22 cellular contexts compared by ENCODE assay signal in the genomic region with DNA sequence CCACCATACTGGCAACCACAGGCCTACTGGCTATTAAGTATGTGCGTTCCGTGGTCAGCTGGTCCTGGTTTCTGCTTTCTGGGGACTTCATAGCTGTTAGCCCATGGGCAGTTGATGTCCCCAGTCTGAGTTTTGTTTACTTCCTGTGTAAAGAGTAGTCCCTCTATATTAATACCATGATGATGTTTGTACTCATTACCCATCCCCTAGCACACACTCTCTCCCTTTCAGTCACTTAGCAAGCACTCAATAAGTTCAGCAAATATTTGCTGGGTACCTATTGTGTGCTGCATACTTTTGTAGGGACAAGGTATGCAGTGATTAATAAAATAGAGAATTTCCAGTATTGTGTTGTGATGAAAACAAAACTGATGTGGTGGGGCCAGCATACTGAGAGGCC. TPM values are rescaled to one million over a fixed set of nuclear protein-coding genes. Genes with fewer than 3 reads are reported as not detected.
A peak's percentile ranks its signal among the peaks of the same experiment; 100 is the strongest.
DNase-seq lines count a peak whose midpoint lies in the region; ATAC-seq, FAIRE-seq and TF ChIP-seq lines count a peak whose summit lies in the region.
"Had no signal": no experiment of that assay in that cellular context is flagged by ENCODE, and none has a peak within 500 bp of the region (broad histone marks: within the 10 kb centered on the region; RNA-seq: fewer than 3 reads in every experiment).

No MANE protein-coding gene starts in this region.

- no peak overlapping the region for H3K4me2 ChIP-seq in A549
- H3K4me2 ChIP-seq in GM23248 (ENCODE audit: unreplicated experiment): no peak overlapping the region
- H3K4me2 ChIP-seq: SK-N-SH had no signal

- H2AFZ ChIP-seq in GM23248: no peak overlapping the region

- H3K36me3 Mint-ChIP-seq in nephron progenitor cell (ENCODE audit: low read depth): peaks cover 54% of the 10 kb centered on the region
- H3K36me3 Mint-ChIP-seq in naive thymus-derived CD8-positive, alpha-beta T cell: peaks cover 9 to 40% (median 16%) of the 10 kb centered on the region in 3 donors

- H3K27ac ChIP-seq in A549 (no peak overlapping the region), RWPE1 (peak overlapping the region; percentile 21), GM23248 (no peak overlapping the region)

- no peaks in the 10 kb centered on the region for H3K4me1 Mint-ChIP-seq in nephron progenitor cell
- peaks cover 17 to 48% (median 33%) of the 10 kb centered on the region in 4 donors for H3K4me1 Mint-ChIP-seq in naive thymus-derived CD8-positive, alpha-beta T cell

- DNase-seq in A549 (ENCODE audit: low read depth in 1 of 2, low spot score in 1 of 2): no peak
- DNase-seq in DMS53 (lab: John Stamatoyannopoulos, UW): peak; percentile 84
- no peak for DNase-seq in RWPE1 (ENCODE audit: low spot score)
- no peak for DNase-seq in nephron progenitor cell
- no peak for DNase-seq in HK-2 (ENCODE audit: unreplicated experiment)
- DNase-seq in GM23248: no peak
- no peak for DNase-seq in naive thymus-derived CD8-positive, alpha-beta T cell
- DNase-seq: BE2C; CD4-positive, alpha-beta T cell; DMS79 treated with DMSO at 0.1 percent for 48 hours; MG63; NCI-H1092 treated with DMSO at 0.1 percent for 48 hours; NCI-H1694; NCI-H2107; NCI-H2227 treated with DMSO at 0.1 percent for 48 hours; NCI-H524; SHP77; SK-N-SH had no signal

- H3K4me1 ChIP-seq in A549 (no peaks in the 10 kb centered on the region), GM23248 (ENCODE audit: insufficient read depth) (no peaks in the 10 kb centered on the region)
- H3K4me1 ChIP-seq: BE2C had no signal

- CTCF ChIA-PET in A549 (lab: Yijun Ruan, JAX) (interaction anchor here (0.7 to 3.8 kb wide), 5 partner anchors 10 to 236 kb away, joined by 3 to 18 read pairs (median 3); no protein-coding TSS in a partner anchor), RWPE1 (lab: Yijun Ruan, JAX) (no interaction called here)

- TF ChIP-seq RAD21 in A549 (conservative IDR thresholded peaks at IDR 0.05 in 1 of 2, IDR thresholded peaks at IDR 0.05 in 1 of 2): no peak

- H3F3A ChIP-seq in GM23248 (ENCODE audit: insufficient read depth): 0 out of 2 replicates have a peak, but pooled peaks cover 5% of the 10 kb centered on the region

- no peak for TF ChIP-seq CTCF in A549 (IDR thresholded peaks at IDR 0.05)
- no peak for TF ChIP-seq CTCF in RWPE1 (conservative IDR thresholded peaks at IDR 0.05; ENCODE audit: low read depth)
- TF ChIP-seq CTCF in nephron progenitor cell (IDR thresholded peaks at IDR 0.05): no peak

- POLR2A ChIA-PET in A549 (lab: Yijun Ruan, JAX): interaction anchor here (2.2 kb wide), 1 partner anchor 9 kb away, joined by 7 read pairs; a partner anchor contains a TSS
- POLR2A ChIA-PET in RWPE1 (lab: Yijun Ruan, JAX; ENCODE audit: low non-redundant PET): no interaction called here
- POLR2A ChIA-PET in naive thymus-derived CD8-positive, alpha-beta T cell (lab: Charles Lee): interaction anchor here (1.4 kb wide), 1 partner anchor 9 kb away, joined by 4 read pairs; a partner anchor contains a TSS

- no peak for TF ChIP-seq POLR2A in A549 (IDR thresholded peaks at IDR 0.05; ENCODE audit: low read length)

- 92% methylated on average over 2 of the region's 2 CpGs for WGBS in A549 (ENCODE audit: missing lambda C conversion rate)
- WGBS in GM23248 (ENCODE audit: low coverage in 1 of 2, low lambda C conversion rate in 2 of 2, missing lambda C conversion rate in 2 of 2), 2 experiments: 97 to 100% methylated on average over 2 of the region's 2 CpGs

- H3K27me3 ChIP-seq in GM23248 (replicated peaks; ENCODE audit: insufficient read depth): no peaks in the 10 kb centered on the region
- H3K27me3 ChIP-seq: BE2C, MG63 had no signal

- in situ Hi-C loops in GM23248 (cut with MboI): no loop called here

- no peak overlapping the region for H3K4me3 ChIP-seq in A549
- H3K4me3 ChIP-seq in GM23248: no peak overlapping the region
- H3K4me3 ChIP-seq: MG63 had no signal

- no peak for FAIRE-seq in A549 (lab: Jason Lieb, UNC)
- FAIRE-seq: RCC 7860 had no signal

- H3K9me2 ChIP-seq in GM23248 (ENCODE audit: insufficient read depth): no peaks in the 10 kb centered on the region
- H3K9me2 ChIP-seq: SK-N-SH had no signal

- H3K27ac Mint-ChIP-seq in nephron progenitor cell: peak overlapping the region; percentile 39
- H3K27ac Mint-ChIP-seq in naive thymus-derived CD8-positive, alpha-beta T cell: peak overlapping the region in 3 of 10 donors; percentile 31 to 70 (median 49)
- H3K27ac Mint-ChIP-seq: CD4-positive, alpha-beta T cell had no signal

- H3K9me3 Mint-ChIP-seq in nephron progenitor cell: no peaks in the 10 kb centered on the region
- H3K9me3 Mint-ChIP-seq in naive thymus-derived CD8-positive, alpha-beta T cell: peaks cover 0 to 4% (median 0%) of the 10 kb centered on the region in 9 donors

- peak; percentile 4 to 9; a peak in 2 of 6 replicates for ATAC-seq in A549
- no peak for ATAC-seq in naive thymus-derived CD8-positive, alpha-beta T cell
- ATAC-seq in HG02759 (IDR thresholded peaks at IDR 0.05; ENCODE audit: unreplicated experiment): no peak
- ATAC-seq: HCT116 had no signal

- no peak for TF ChIP-seq EP300 in A549 (IDR thresholded peaks at IDR 0.05)

- H3K36me3 ChIP-seq in GM23248 (ENCODE audit: low read depth): peaks cover 20% of the 10 kb centered on the region; the same call in 1 of the 2 replicates

- H3K27me3 Mint-ChIP-seq in nephron progenitor cell (ENCODE audit: low read depth, poor library complexity): no peaks in the 10 kb centered on the region
- no peaks in the 10 kb centered on the region for H3K27me3 Mint-ChIP-seq in naive thymus-derived CD8-positive, alpha-beta T cell
- H3K27me3 Mint-ChIP-seq: CD4-positive, alpha-beta T cell had no signal

- no peak overlapping the region for H3K9ac ChIP-seq in GM23248
- H3K9ac ChIP-seq: SK-N-SH had no signal

- H3K79me2 ChIP-seq in GM23248 (ENCODE audit: insufficient read depth): no peaks in the 10 kb centered on the region

- peaks cover 2% of the 10 kb centered on the region; the same call in 1 of the 3 replicates for H3K9me3 ChIP-seq in A549
- no peaks in the 10 kb centered on the region for H3K9me3 ChIP-seq in GM23248 (ENCODE audit: low read depth)
- H3K9me3 ChIP-seq: BE2C, MG63, SK-N-SH had no signal

- no peaks in the 10 kb centered on the region for H4K20me1 ChIP-seq in GM23248 (ENCODE audit: insufficient read depth)

- no peak overlapping the region for H3K4me3 Mint-ChIP-seq in nephron progenitor cell
- no peak overlapping the region for H3K4me3 Mint-ChIP-seq in naive thymus-derived CD8-positive, alpha-beta T cell
- H3K4me3 Mint-ChIP-seq: CD4-positive, alpha-beta T cell had no signal

RNA-seq across cellular contexts. Expression of a gene that starts 6.4 kb away (rescaled TPM):
- polyA plus RNA-seq in A549 (2011; rRNA removed): not detected in 2 replicates
- not detected in 2 replicates for polyA plus RNA-seq in A549 (2012; cell fraction: cytosol; rRNA removed)
- 0.48 and 2.0 TPM in 2 replicates for polyA plus RNA-seq in A549 (2012; cell fraction: nucleus; rRNA removed)
- polyA plus RNA-seq in A549 (2017; fragmentation: RNase III; extraction: RNeasy Plus Mini Kit Qiagen cat#74134 plus additional on column Dnase treatment): not detected in 3 replicates
- 1.8 TPM in 1 of 2 replicates, not detected in the other for polyA minus RNA-seq in A549 (2011; rRNA and poly(A)+ RNA removed)
- not detected in 2 replicates for total RNA-seq in GM23248 (2014; rRNA removed; shearing (Covaris generic))
- not detected in 2 replicates for polyA plus RNA-seq in GM23248 (2016; fragmentation: Nextera tagmentation; extraction: Ambion mirVana)
- 1 to 10 TPM in 1 of 2 experiments, not detected in 1; 2.2 TPM for total RNA-seq in naive thymus-derived CD8-positive, alpha-beta T cell
- polyA plus RNA-seq in naive thymus-derived CD8-positive, alpha-beta T cell: not detected
- total RNA-seq: CD4-positive, alpha-beta T cell; G401 had no signal
- polyA plus RNA-seq: SK-N-SH had no signal

RNA-seq across cellular contexts. Expression of a gene that starts 9.1 kb away (rescaled TPM):
- polyA plus RNA-seq in A549 (2011; rRNA removed) (20.7 and 25.0 TPM in 2 replicates), A549 (2017; fragmentation: RNase III; extraction: RNeasy Plus Mini Kit Qiagen cat#74134 plus additional on column Dnase treatment) (17.1 to 23.3 TPM (median 22.9 TPM) in 3 replicates), GM23248 (2016; fragmentation: Nextera tagmentation; extraction: Ambion mirVana) (23.2 and 24.6 TPM in 2 replicates)
- 30.0 and 35.6 TPM in 2 replicates for polyA plus RNA-seq in A549 (2012; cell fraction: cytosol; rRNA removed)
- 39.3 and 46.0 TPM in 2 replicates for polyA plus RNA-seq in A549 (2012; cell fraction: nucleus; rRNA removed)
- 6.9 and 13.6 TPM in 2 replicates for polyA minus RNA-seq in A549 (2011; rRNA and poly(A)+ RNA removed)
- 20.7 and 25.6 TPM in 2 replicates for total RNA-seq in GM23248 (2014; rRNA removed; shearing (Covaris generic))
- total RNA-seq in naive thymus-derived CD8-positive, alpha-beta T cell: 10 to 100 TPM; 47.3 to 48.6 TPM
- polyA plus RNA-seq in naive thymus-derived CD8-positive, alpha-beta T cell: 10 to 100 TPM; 76.4 to 87.2 (median 87.1) TPM

RNA-seq across cellular contexts. Expression of a gene that starts 17.9 kb away (rescaled TPM):
- polyA plus RNA-seq in A549 (2011; rRNA removed) (235 and 236 TPM in 2 replicates), A549 (2017; fragmentation: RNase III; extraction: RNeasy Plus Mini Kit Qiagen cat#74134 plus additional on column Dnase treatment) (141 to 155 TPM (median 143 TPM) in 3 replicates), GM23248 (2016; fragmentation: Nextera tagmentation; extraction: Ambion mirVana) (50.1 and 58.5 TPM in 2 replicates)
- polyA plus RNA-seq in A549 (2012; cell fraction: cytosol; rRNA removed): 265 and 288 TPM in 2 replicates
- polyA plus RNA-seq in A549 (2012; cell fraction: nucleus; rRNA removed): 267 and 341 TPM in 2 replicates
- 390 and 504 TPM in 2 replicates for polyA minus RNA-seq in A549 (2011; rRNA and poly(A)+ RNA removed)
- total RNA-seq in GM23248 (2014; rRNA removed; shearing (Covaris generic)): 30.6 and 35.3 TPM in 2 replicates
- 10 to 100 TPM; 64.1 to 68.2 TPM for total RNA-seq in naive thymus-derived CD8-positive, alpha-beta T cell
- 10 to 100 TPM; 45.9 to 62.3 (median 60.4) TPM for polyA plus RNA-seq in naive thymus-derived CD8-positive, alpha-beta T cell

RNA-seq across cellular contexts. Expression of a gene that starts 18.7 kb away (rescaled TPM):
- polyA plus RNA-seq in A549 (2011; rRNA removed) (7.8 and 11.7 TPM in 2 replicates), A549 (2017; fragmentation: RNase III; extraction: RNeasy Plus Mini Kit Qiagen cat#74134 plus additional on column Dnase treatment) (14.1 to 18.5 TPM (median 14.8 TPM) in 3 replicates), GM23248 (2016; fragmentation: Nextera tagmentation; extraction: Ambion mirVana) (5.6 and 7.3 TPM in 2 replicates)
- polyA plus RNA-seq in A549 (2012; cell fraction: cytosol; rRNA removed): 13.0 and 16.7 TPM in 2 replicates
- polyA plus RNA-seq in A549 (2012; cell fraction: nucleus; rRNA removed): 40.2 and 46.1 TPM in 2 replicates
- polyA minus RNA-seq in A549 (2011; rRNA and poly(A)+ RNA removed): 13.9 and 15.5 TPM in 2 replicates
- total RNA-seq in GM23248 (2014; rRNA removed; shearing (Covaris generic)): 0.38 and 2.5 TPM in 2 replicates
- total RNA-seq in naive thymus-derived CD8-positive, alpha-beta T cell: 1 to 10 TPM; 7.0 to 7.1 TPM
- 1 to 10 TPM; 2.5 to 4.6 (median 3.4) TPM for polyA plus RNA-seq in naive thymus-derived CD8-positive, alpha-beta T cell

RNA-seq across cellular contexts. Expression of a gene that starts 30.1 kb away (rescaled TPM):
- polyA plus RNA-seq in A549 (2011; rRNA removed) (34.7 and 45.5 TPM in 2 replicates), A549 (2017; fragmentation: RNase III; extraction: RNeasy Plus Mini Kit Qiagen cat#74134 plus additional on column Dnase treatment) (79.2 to 81.4 TPM (median 80.3 TPM) in 3 replicates), GM23248 (2016; fragmentation: Nextera tagmentation; extraction: Ambion mirVana) (52.5 and 61.2 TPM in 2 replicates)
- polyA plus RNA-seq in A549 (2012; cell fraction: cytosol; rRNA removed): 107 and 141 TPM in 2 replicates
- polyA plus RNA-seq in A549 (2012; cell fraction: nucleus; rRNA removed): 199 and 212 TPM in 2 replicates
- 72.7 and 78.7 TPM in 2 replicates for polyA minus RNA-seq in A549 (2011; rRNA and poly(A)+ RNA removed)
- total RNA-seq in GM23248 (2014; rRNA removed; shearing (Covaris generic)): 80.6 and 83.3 TPM in 2 replicates
- 100 to 1,000 TPM; 233 to 243 TPM for total RNA-seq in naive thymus-derived CD8-positive, alpha-beta T cell
- polyA plus RNA-seq in naive thymus-derived CD8-positive, alpha-beta T cell: 100 to 1,000 TPM; 104 to 214 (median 153) TPM

Comparison
In these comparisons a context has a peak if more than half of its experiments do, and no peak if none do; other contexts are left out.
1. ATAC-seq: peak in A549 (2 of 2); none in naive thymus-derived CD8-positive, alpha-beta T cell (0 of 2) and HG02759 (single experiment).